Comparison of ENCODE assay signal across 8 cellular contexts in genomic region chr4:77819836-77820679, GRCh38. TPM values are rescaled to one million over a fixed set of nuclear protein-coding genes. Genes with fewer than 3 reads are reported as not detected.
DNase-seq lines count a peak whose midpoint lies in the region; ATAC-seq and TF ChIP-seq lines count a peak whose summit lies in the region.

No MANE protein-coding gene starts in this region.

- peaks cover 40% of the 10 kb centered on the region for H3K79me2 ChIP-seq in mammary epithelial cell (ENCODE audit: insufficient read depth, low read length)

- intact Hi-C loops in mammary epithelial cell (cut with micrococcal nuclease) = loop anchor here (1.0 to 5.0 kb wide), 4 partner anchors 42 to 237 kb away; partner anchors contain the start of genes FRAS1 and MRPL1

- in situ Hi-C loops in mammary epithelial cell (cut with MboI; ENCODE audit: low sequenced_read_pairs in 2 of 2) = no loop called here

- peak overlapping the region; percentile 93 for H3K4me2 ChIP-seq in mammary epithelial cell (ENCODE audit: insufficient read depth, low read depth, low read length)

- H3K4me3 ChIP-seq in AG04450 (ENCODE audit: low read depth, low read length) = peak overlapping the region; percentile 93
- H3K4me3 ChIP-seq in WERI-Rb-1 (ENCODE audit: low read depth, low read length) = peak overlapping the region; percentile 98
- peak overlapping the region; percentile 72 to 90 (median 83) for H3K4me3 ChIP-seq in mammary epithelial cell (replicated peaks in 1 of 3; ENCODE audit: insufficient read depth in 1 of 3, low read depth in 2 of 3, low read length in 3 of 3)

- H3K4me1 ChIP-seq in mammary epithelial cell (ENCODE audit: insufficient read depth, low read length) = peaks cover 15% of the 10 kb centered on the region

- H3K27me3 ChIP-seq in AG04450 (ENCODE audit: control insufficient read depth, insufficient read depth, low read length) = no peaks in the 10 kb centered on the region
- H3K27me3 ChIP-seq in WERI-Rb-1 (ENCODE audit: insufficient read depth, low read depth, severe bottlenecking) = no peaks in the 10 kb centered on the region
- no peaks in the 10 kb centered on the region for H3K27me3 ChIP-seq in mammary epithelial cell (ENCODE audit: insufficient read depth, low read length)

- TF ChIP-seq CTCF in AG04450 (IDR thresholded peaks at IDR 0.05; ENCODE audit: low read depth, low read length) (no peak), WERI-Rb-1 (IDR thresholded peaks at IDR 0.05; ENCODE audit: low read depth, low read length) (0 out of 2 replicates have a peak, but pooled peaks have one; percentile 3), mammary epithelial cell (conservative IDR thresholded peaks at IDR 0.05 in 1 of 2, IDR thresholded peaks at IDR 0.05 in 1 of 2; ENCODE audit: extremely low read depth in 1 of 2, insufficient read depth in 1 of 2, low read depth in 1 of 2, low read length in 2 of 2) (no peak)

- POLR2A ChIA-PET in AG04450 (lab: Yijun Ruan, JAX) = interaction anchor here (0.6 to 2.3 kb wide), 3 partner anchors 42 to 76 kb away, joined by 6 to 20 read pairs (median 6); partner anchors contain the start of gene MRPL1

- dilution Hi-C loops in mammary epithelial cell (cut with HindIII; ENCODE audit: low sequenced_read_pairs) = no loop called here

- BruUV-seq in mammary epithelial cell (replicated peaks; lab: Mats Ljungman, UMichigan) = TSS peak; percentile 21

- CTCF ChIA-PET in AG04450 (lab: Charles Lee) (interaction anchor here (0.5 kb wide), 1 partner anchor 1013 kb away, joined by 3 read pairs; no protein-coding TSS in a partner anchor), mammary epithelial cell (lab: Charles Lee; ENCODE audit: low non-redundant PET) (interaction anchor here (0.6 to 0.7 kb wide), 2 partner anchors 123 to 125 kb away, joined by 3 to 5 read pairs; no protein-coding TSS in a partner anchor)

- WGBS in mammary epithelial cell (ENCODE audit: low coverage, missing lambda C conversion rate) = 3% methylated on average over 10 of the region's 82 CpGs

- H4K20me1 ChIP-seq in mammary epithelial cell (ENCODE audit: insufficient read depth, low read length) = no peaks in the 10 kb centered on the region

- H3K9me3 ChIP-seq in AG04450 (ENCODE audit: control insufficient read depth, insufficient read depth, low read length) = no peaks in the 10 kb centered on the region; the same call in 1 of the 2 replicates
- H3K9me3 ChIP-seq in WERI-Rb-1 (ENCODE audit: severe bottlenecking) = no peaks in the 10 kb centered on the region
- no peaks in the 10 kb centered on the region for H3K9me3 ChIP-seq in mammary epithelial cell (replicated peaks; ENCODE audit: insufficient read depth, low read length)

- peak overlapping the region; percentile 90 for H3K9ac ChIP-seq in mammary epithelial cell (ENCODE audit: insufficient read depth, low read length)

- peak overlapping the region; percentile 95 for H2AFZ ChIP-seq in mammary epithelial cell (ENCODE audit: low read depth, low read length)

- no peaks in the 10 kb centered on the region; the same call in 1 of the 2 replicates for H3K36me3 ChIP-seq in WERI-Rb-1
- no peaks in the 10 kb centered on the region for H3K36me3 ChIP-seq in mammary epithelial cell (ENCODE audit: insufficient read depth, low read length)

- H3K27ac ChIP-seq in AG04450 (ENCODE audit: low read depth, low read length) = peak overlapping the region; percentile 92
- peak overlapping the region; percentile 93 for H3K27ac ChIP-seq in WERI-Rb-1
- H3K27ac ChIP-seq in mammary epithelial cell (ENCODE audit: insufficient read depth, low read depth, low read length) = peak overlapping the region; percentile 93

- ATAC-seq in GM18867 (IDR thresholded peaks at IDR 0.05; ENCODE audit: unreplicated experiment) (peak; percentile 77), HG03097 (IDR thresholded peaks at IDR 0.05; ENCODE audit: low FRiP score, unreplicated experiment) (peak; percentile 80)

- DNase-seq in AG04450 (ENCODE audit: low read depth, low spot score) (no peak), NCI-H2171 treated with DMSO at 0.1 percent for 48 hours (lab: John Stamatoyannopoulos, UW) (peak; percentile 81), WERI-Rb-1 (peak; percentile 90), mammary epithelial cell (peak; percentile 86), inferior parietal cortex (ENCODE audit: extremely low spot score) (peak; percentile 91)
- peak; percentile 87 to 96 for DNase-seq in stimulated activated CD4-positive, alpha-beta T cell treated with anti-CD3 and anti-CD28 coated beads, Interleukin-12 subunit alpha, Interleukin-12 subunit beta, amount 100 ng/mL, for 24 hours (ENCODE audit: low read depth in 2 of 2)

RNA-seq across cellular contexts. Expression of gene CNOT6L, which starts 0.9 kb away (rescaled TPM):
- 10.7 and 11.2 TPM in 2 replicates for polyA plus RNA-seq in AG04450 (2011; rRNA removed)
- polyA minus RNA-seq in AG04450 (2011; rRNA and poly(A)+ RNA removed) = 27.2 and 36.0 TPM in 2 replicates
- total RNA-seq in mammary epithelial cell = 10 to 100 TPM; 23.3 to 36.5 TPM
- polyA plus RNA-seq in mammary epithelial cell = 10.9 TPM
- polyA minus RNA-seq in mammary epithelial cell = 99.2 TPM

RNA-seq across cellular contexts. Expression of gene MRPL1, which starts 42.6 kb away (rescaled TPM):
- polyA plus RNA-seq in AG04450 (2011; rRNA removed) (30.9 and 49.9 TPM in 2 replicates), mammary epithelial cell (20.8 TPM)
- 4.9 and 9.3 TPM in 2 replicates for polyA minus RNA-seq in AG04450 (2011; rRNA and poly(A)+ RNA removed)
- total RNA-seq in mammary epithelial cell = 10 to 100 TPM; 24.8 to 40.9 TPM
- 28.9 TPM for polyA minus RNA-seq in mammary epithelial cell
